In genomic region chr10:28679941-28680752, GRCh38 we compare ENCODE assay signal across 8 cellular contexts. TPM values are rescaled to one million over a fixed set of nuclear protein-coding genes. Genes with fewer than 3 reads are reported as not detected.
DNase-seq lines count a peak whose midpoint lies in the region; ATAC-seq and TF ChIP-seq lines count a peak whose summit lies in the region.
"Had no signal": no experiment of that assay in that cellular context is flagged by ENCODE, and none has a peak within 500 bp of the region (broad histone marks: within the 10 kb centered on the region; RNA-seq: fewer than 3 reads in every experiment).

No MANE protein-coding gene starts in this region.

- H3K4me1 Mint-ChIP-seq in stimulated activated effector memory CD8-positive, alpha-beta T cell treated with anti-CD3 and anti-CD28 coated beads, Interleukin-12 subunit alpha, Interleukin-12 subunit beta, amount 100 ng/mL, for 72 hours, result peaks cover 23% of the 10 kb centered on the region

- H3K27ac ChIP-seq in HL-60 (replicated peaks), result peak overlapping the region; percentile 78
- H3K27ac ChIP-seq in right cardiac atrium (ENCODE audit: low read length), result peak overlapping the region; percentile 82

- no peaks in the 10 kb centered on the region for H3K27me3 ChIP-seq in HL-60 (ENCODE audit: insufficient read depth, poor library complexity, severe bottlenecking)
- H3K27me3 ChIP-seq in right cardiac atrium (ENCODE audit: control insufficient read depth, insufficient read depth), result no peaks in the 10 kb centered on the region

- H3K4me3 ChIP-seq in HL-60 (replicated peaks; ENCODE audit: insufficient read depth, low read length) (peak overlapping the region; percentile 23), right cardiac atrium (ENCODE audit: low read length) (peak overlapping the region; percentile 86)

- no peaks in the 10 kb centered on the region for H3K9me3 Mint-ChIP-seq in stimulated activated effector memory CD8-positive, alpha-beta T cell treated with anti-CD3 and anti-CD28 coated beads, Interleukin-12 subunit alpha, Interleukin-12 subunit beta, amount 100 ng/mL, for 72 hours
- H3K9me3 Mint-ChIP-seq: T-helper 1 cell treated with Interleukin-12 subunit alpha and Interleukin-12 subunit beta and Interleukin-4 antibody, amounts not matched to agents 30 μg/mL and 1 μg/mL, for 36 hours had no signal

- ATAC-seq in right cardiac atrium (no peak), GM21423 (IDR thresholded peaks at IDR 0.05; ENCODE audit: unreplicated experiment) (no peak)
- ATAC-seq in stimulated activated effector memory CD8-positive, alpha-beta T cell treated with anti-CD3 and anti-CD28 coated beads, Interleukin-12 subunit alpha, Interleukin-12 subunit beta, amount 100 ng/mL, for 72 hours, result no peak

- H3K36me3 Mint-ChIP-seq in stimulated activated effector memory CD8-positive, alpha-beta T cell treated with anti-CD3 and anti-CD28 coated beads, Interleukin-12 subunit alpha, Interleukin-12 subunit beta, amount 100 ng/mL, for 72 hours, result no peaks in the 10 kb centered on the region

- 4% methylated on average over 16 of the region's 16 CpGs for WGBS in right cardiac atrium

- peaks cover 2% of the 10 kb centered on the region for H3K4me1 ChIP-seq in right cardiac atrium (ENCODE audit: control insufficient read depth, insufficient read depth, low read length)

- TF ChIP-seq CTCF in HL-60 (IDR thresholded peaks at IDR 0.05; ENCODE audit: insufficient read depth, low read length), result no peak

- DNase-seq in HL-60 (ENCODE audit: low read depth in 1 of 2, low spot score in 1 of 2), result peak in 1 of 2 experiments; percentile 59
- peak; percentile 52 for DNase-seq in SK-N-DZ (ENCODE audit: low spot score)
- no peak for DNase-seq in right cardiac atrium
- DNase-seq in stimulated activated effector memory CD8-positive, alpha-beta T cell treated with anti-CD3 and anti-CD28 coated beads, Interleukin-12 subunit alpha, Interleukin-12 subunit beta, amount 100 ng/mL, for 72 hours (ENCODE audit: low spot score in 2 of 2), result no peak
- DNase-seq in AG08395 (ENCODE audit: low spot score), result no peak
- DNase-seq in DMS153 treated with DMSO at 0.1 percent for 48 hours (lab: John Stamatoyannopoulos, UW; ENCODE audit: unreplicated experiment), result no peak

- intact Hi-C loops in right cardiac atrium (cut with DNase I), result loop anchor here (5.0 to 10.0 kb wide), 4 partner anchors 115 to 312 kb away; no protein-coding TSS in a partner anchor

- no peak overlapping the region for H3K27ac Mint-ChIP-seq in stimulated activated effector memory CD8-positive, alpha-beta T cell treated with anti-CD3 and anti-CD28 coated beads, Interleukin-12 subunit alpha, Interleukin-12 subunit beta, amount 100 ng/mL, for 72 hours
- H3K27ac Mint-ChIP-seq: T-helper 1 cell treated with Interleukin-12 subunit alpha and Interleukin-12 subunit beta and Interleukin-4 antibody, amounts not matched to agents 30 μg/mL and 1 μg/mL, for 36 hours had no signal

- peak overlapping the region; percentile 11 for H3K4me3 Mint-ChIP-seq in stimulated activated effector memory CD8-positive, alpha-beta T cell treated with anti-CD3 and anti-CD28 coated beads, Interleukin-12 subunit alpha, Interleukin-12 subunit beta, amount 100 ng/mL, for 72 hours
- H3K4me3 Mint-ChIP-seq: T-helper 1 cell treated with Interleukin-12 subunit alpha and Interleukin-12 subunit beta and Interleukin-4 antibody, amounts not matched to agents 30 μg/mL and 1 μg/mL, for 36 hours had no signal

- no peaks in the 10 kb centered on the region for H3K9me3 ChIP-seq in right cardiac atrium (ENCODE audit: control insufficient read depth, low read length)

RNA-seq across cellular contexts. Expression of gene BAMBI, which starts 2.8 kb away (rescaled TPM):
- polyA plus RNA-seq in SK-N-DZ (2014; cell fraction: cytosol; rRNA removed), result 21.9 and 23.1 TPM in 2 replicates
- polyA plus RNA-seq in SK-N-DZ (2014; cell fraction: nucleus; rRNA removed), result 27.5 and 29.4 TPM in 2 replicates
- total RNA-seq in right cardiac atrium, result 10 to 100 TPM; 33.3 to 45.3 (median 37.1) TPM
- 24.2 TPM for polyA plus RNA-seq in right cardiac atrium
